17 cellular contexts compared by ENCODE assay signal in genomic region chr12:122403831-122404230, GRCh38. TPM values are rescaled to one million over a fixed set of nuclear protein-coding genes. Genes with fewer than 3 reads are reported as not detected.
DNase-seq lines count a peak whose midpoint lies in the region; ATAC-seq and TF ChIP-seq lines count a peak whose summit lies in the region.
"Had no signal": no experiment of that assay in that cellular context is flagged by ENCODE, and none has a peak within 500 bp of the region (broad histone marks: within the 10 kb centered on the region; RNA-seq: fewer than 3 reads in every experiment).

No MANE protein-coding gene starts in this region.

- peak overlapping the region in 1 of 11 experiments; percentile 40; a peak in 1 of 22 replicates for H3K9ac ChIP-seq in BLaER1 treated with 17β-estradiol and CSF1 and Interleukin-3, amounts not matched to agents 10 nM and 100 nM

- intact Hi-C loops in sigmoid colon (cut with DNase I), result no loop called here

- TF ChIP-seq CTCF in chondrocyte (IDR thresholded peaks at IDR 0.05), result no peak
- TF ChIP-seq CTCF in sigmoid colon (IDR thresholded peaks at IDR 0.05), result no peak

- no peaks in the 10 kb centered on the region for H3K9me3 Mint-ChIP-seq in chondrocyte (ENCODE audit: low read depth)

- H3K4me1 Mint-ChIP-seq in chondrocyte (ENCODE audit: low read depth), result peaks cover 68% of the 10 kb centered on the region

- DNase-seq in chondrocyte (ENCODE audit: low spot score), result no peak
- DNase-seq in sigmoid colon, result no peak
- no peak for DNase-seq in DMS53 treated with DMSO at 0.1 percent for 48 hours (lab: John Stamatoyannopoulos, UW; ENCODE audit: unreplicated experiment)
- no peak for DNase-seq in NCI-H1092 treated with DMSO at 0.1 percent for 48 hours (lab: John Stamatoyannopoulos, UW)
- DNase-seq: activated naive CD4-positive, alpha-beta T cell treated with anti-CD3 and anti-CD28 coated beads, Interleukin-2, amount 50 U/mL, for 16 hours; brain microvascular endothelial cell; C1 segment of cervical spinal cord; DMS79; NCI-H1048; NCI-H2227 treated with DMSO at 0.1 percent for 48 hours; stimulated activated naive CD8-positive, alpha-beta T cell treated with anti-CD3 and anti-CD28 coated beads, Interleukin-15, Interleukin-2, amounts not matched to agents 100 U/mL and 50 U/mL, for 24 hours had no signal

- TF ChIP-seq POLR2A in sigmoid colon (IDR thresholded peaks at IDR 0.05), result no peak

- peaks cover 58 to 71% (median 66%) of the 10 kb centered on the region in 10 experiments for H3K4me1 ChIP-seq in BLaER1 treated with 17β-estradiol and CSF1 and Interleukin-3, amounts not matched to agents 10 nM and 100 nM
- peaks cover 0 to 94% (median 83%) of the 10 kb centered on the region in 4 donors for H3K4me1 ChIP-seq in sigmoid colon

- H3K27ac Mint-ChIP-seq in chondrocyte (ENCODE audit: unreplicated experiment), result peak overlapping the region; percentile 73

- TF ChIP-seq EP300 in sigmoid colon (IDR thresholded peaks at IDR 0.05), result no peak

- no peak overlapping the region for H3K4me3 Mint-ChIP-seq in chondrocyte (ENCODE audit: unreplicated experiment)

- peaks cover 0 to 31% (median 5%) of the 10 kb centered on the region in 11 experiments; a peak in 7 of 22 replicates for H3K36me3 ChIP-seq in BLaER1 treated with 17β-estradiol and CSF1 and Interleukin-3, amounts not matched to agents 10 nM and 100 nM
- H3K36me3 ChIP-seq in sigmoid colon, result no peaks in the 10 kb centered on the region
- H3K36me3 ChIP-seq: brain microvascular endothelial cell had no signal

- H3K27me3 Mint-ChIP-seq in chondrocyte (ENCODE audit: low read depth), result no peaks in the 10 kb centered on the region

- no peaks in the 10 kb centered on the region for H3K27me3 ChIP-seq in BLaER1 treated with 17β-estradiol and CSF1 and Interleukin-3, amounts not matched to agents 10 nM and 100 nM
- H3K27me3 ChIP-seq in sigmoid colon, result no peaks in the 10 kb centered on the region
- H3K27me3 ChIP-seq: brain microvascular endothelial cell had no signal

- no peaks in the 10 kb centered on the region for H3K9me3 ChIP-seq in BLaER1 treated with 17β-estradiol and CSF1 and Interleukin-3, amounts not matched to agents 10 nM and 100 nM (replicated peaks in 1 of 11)
- H3K9me3 ChIP-seq in sigmoid colon, result no peaks in the 10 kb centered on the region

- H3K4me2 ChIP-seq in BLaER1 treated with 17β-estradiol and CSF1 and Interleukin-3, amounts not matched to agents 10 nM and 100 nM, result peak overlapping the region in 10 of 11 experiments; percentile 36 to 81 (median 64); a peak in 17 of 22 replicates
- H3K4me2 ChIP-seq: smooth muscle cell had no signal

- H3K4me3 ChIP-seq in BLaER1 treated with 17β-estradiol and CSF1 and Interleukin-3, amounts not matched to agents 10 nM and 100 nM, result no peak overlapping the region
- no peak overlapping the region for H3K4me3 ChIP-seq in sigmoid colon
- H3K4me3 ChIP-seq: K562, smooth muscle cell had no signal

- ATAC-seq in GM21360 (IDR thresholded peaks at IDR 0.05; ENCODE audit: unreplicated experiment) (peak; percentile 44), HG02678 (IDR thresholded peaks at IDR 0.05; ENCODE audit: unreplicated experiment) (no peak)
- ATAC-seq: K562 had no signal

- peak overlapping the region in 5 of 11 experiments; percentile 8 to 68 (median 28); a peak in 6 of 22 replicates for H3K27ac ChIP-seq in BLaER1 treated with 17β-estradiol and CSF1 and Interleukin-3, amounts not matched to agents 10 nM and 100 nM
- peak overlapping the region; percentile 70 to 99 (median 87) for H3K27ac ChIP-seq in sigmoid colon
- H3K27ac ChIP-seq: brain microvascular endothelial cell, VCaP had no signal

- H3K36me3 Mint-ChIP-seq in chondrocyte (ENCODE audit: low read depth), result peaks cover 3% of the 10 kb centered on the region

- WGBS in sigmoid colon, 2 donors, result 94 to 96% methylated on average over 12 of the region's 12 CpGs

- peaks cover 6 to 98% (median 67%) of the 10 kb centered on the region in 11 experiments; a peak in 17 of 22 replicates for H4K20me1 ChIP-seq in BLaER1 treated with 17β-estradiol and CSF1 and Interleukin-3, amounts not matched to agents 10 nM and 100 nM

RNA-seq across cellular contexts. Expression of gene CLIP1, which starts 18.6 kb away (rescaled TPM):
- total RNA-seq in chondrocyte (74.1 to 101 TPM (median 94.7 TPM) in 3 replicates), sigmoid colon (100 to 1,000 TPM; 159 to 257 (median 196) TPM)
- 10 to 100 TPM; 16.8 to 20.1 (median 19.5) TPM for polyA plus RNA-seq in sigmoid colon
